31 cellular contexts compared by ENCODE assay signal in the genomic region with DNA sequence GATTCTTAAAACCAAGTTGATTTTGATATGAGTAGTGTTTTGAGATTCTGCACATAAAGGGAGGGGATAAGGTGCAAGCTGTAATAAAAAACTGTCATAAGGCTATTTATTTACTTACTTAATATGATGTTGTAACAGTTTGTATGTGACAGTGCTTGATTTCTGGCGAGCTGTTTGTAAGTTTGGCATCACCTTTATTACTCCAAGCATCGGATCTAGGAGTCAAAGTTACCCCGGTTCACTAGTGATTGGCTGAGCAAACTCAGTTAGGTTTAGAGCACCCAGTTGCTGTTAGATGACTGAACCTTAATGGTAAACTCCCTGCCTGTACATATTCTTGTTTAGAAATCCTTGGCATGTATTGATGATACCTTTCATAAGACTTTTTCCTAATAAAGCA.
"Had no signal": no experiment of that assay in that cellular context is flagged by ENCODE, and none has a peak within 500 bp of the region (broad histone marks: within the 10 kb centered on the region; RNA-seq: fewer than 3 reads in every experiment).

No MANE protein-coding gene starts in this region.

- ATAC-seq: activated CD8-positive, alpha-beta T cell treated with anti-CD3 and anti-CD28 coated beads for 36 hours; activated naive CD4-positive, alpha-beta T cell treated with anti-CD3 and anti-CD28 coated beads, Interleukin-2, amount 50 U/mL, for 72 hours; activated T-cell treated with anti-CD3 and anti-CD28 coated beads, Interleukin-2, amount 50 U/mL, for 4 hours; activated T-helper 17 cell treated with anti-CD3 and anti-CD28 coated beads, Interleukin-2, amount 50 U/mL, for 72 hours; gastroesophageal sphincter; heart right ventricle; T-helper 17 cell had no signal

- H3K36me3 ChIP-seq: colonic mucosa had no signal

- H3K27ac ChIP-seq: ascending aorta, breast epithelium, cardiac muscle cell, colonic mucosa, epithelial cell of prostate, esophagus squamous epithelium, gastroesophageal sphincter, heart right ventricle had no signal

- H3K27ac Mint-ChIP-seq: activated CD8-positive, alpha-beta T cell treated with anti-CD3 and anti-CD28 coated beads for 36 hours; activated naive CD4-positive, alpha-beta T cell treated with anti-CD3 and anti-CD28 coated beads for 36 hours; activated naive CD4-positive, alpha-beta T cell treated with anti-CD3 and anti-CD28 coated beads, Interleukin-2, amount 50 U/mL, for 72 hours; activated naive CD8-positive, alpha-beta T cell treated with anti-CD3 and anti-CD28 coated beads, Interleukin-2, amount 10 ng/mL, durations not matched to agents 7 days and 5 days; activated T-helper 17 cell treated with anti-CD3 and anti-CD28 coated beads, Interleukin-2, amount 50 U/mL, for 72 hours; brain; T-helper 17 cell; T-helper 2 cell treated with Interferon-gamma antibody and Interleukin-4, amounts not matched to agents 5 μg/mL and 100 μg/mL, for 36 hours had no signal

- H3K4me1 ChIP-seq: ascending aorta, breast epithelium, colonic mucosa had no signal

- H3K4me3 ChIP-seq: ascending aorta, breast epithelium, cardiac muscle cell, colonic mucosa, esophagus squamous epithelium, gastroesophageal sphincter, heart right ventricle had no signal

- H3K9me3 Mint-ChIP-seq: activated CD8-positive, alpha-beta T cell treated with anti-CD3 and anti-CD28 coated beads for 36 hours; activated naive CD4-positive, alpha-beta T cell treated with anti-CD3 and anti-CD28 coated beads for 36 hours; activated naive CD4-positive, alpha-beta T cell treated with anti-CD3 and anti-CD28 coated beads, Interleukin-2, amount 50 U/mL, for 72 hours; activated naive CD8-positive, alpha-beta T cell treated with anti-CD3 and anti-CD28 coated beads, Interleukin-2, amount 10 ng/mL, durations not matched to agents 7 days and 5 days; activated T-cell treated with anti-CD3 and anti-CD28 coated beads, Interleukin-2, amount 50 U/mL, for 4 hours; activated T-helper 17 cell treated with anti-CD3 and anti-CD28 coated beads, Interleukin-2, amount 50 U/mL, for 72 hours; brain; T-helper 2 cell treated with Interferon-gamma antibody and Interleukin-4, amounts not matched to agents 5 μg/mL and 100 μg/mL, for 36 hours had no signal

- H3K27me3 ChIP-seq: ascending aorta, breast epithelium, cardiac muscle cell, colonic mucosa, esophagus squamous epithelium, gastroesophageal sphincter, heart right ventricle had no signal

- H3K27me3 Mint-ChIP-seq: activated CD8-positive, alpha-beta T cell treated with anti-CD3 and anti-CD28 coated beads for 36 hours; activated naive CD8-positive, alpha-beta T cell treated with anti-CD3 and anti-CD28 coated beads, Interleukin-2, amount 10 ng/mL, durations not matched to agents 7 days and 5 days; activated T-helper 17 cell treated with anti-CD3 and anti-CD28 coated beads, Interleukin-2, amount 50 U/mL, for 72 hours; brain; T-helper 17 cell had no signal

- H3K4me3 Mint-ChIP-seq: activated CD8-positive, alpha-beta T cell treated with anti-CD3 and anti-CD28 coated beads for 36 hours; activated naive CD4-positive, alpha-beta T cell treated with anti-CD3 and anti-CD28 coated beads for 36 hours; activated naive CD8-positive, alpha-beta T cell treated with anti-CD3 and anti-CD28 coated beads, Interleukin-2, amount 10 ng/mL, durations not matched to agents 7 days and 5 days; activated T-cell treated with anti-CD3 and anti-CD28 coated beads, Interleukin-2, amount 50 U/mL, for 4 hours; activated T-helper 17 cell treated with anti-CD3 and anti-CD28 coated beads, Interleukin-2, amount 50 U/mL, for 72 hours; brain; T-helper 17 cell; T-helper 2 cell treated with Interferon-gamma antibody and Interleukin-4, amounts not matched to agents 5 μg/mL and 100 μg/mL, for 36 hours had no signal

- H3K9me3 ChIP-seq: ascending aorta, breast epithelium, colonic mucosa, esophagus squamous epithelium, gastroesophageal sphincter, heart right ventricle had no signal

- DNase-seq: activated CD4-positive, alpha-beta T cell treated with anti-CD3 and anti-CD28 coated beads for 4 hours; activated CD4-positive, alpha-beta T cell treated with anti-CD3 and anti-CD28 coated beads, Interleukin-2, amount 50 U/mL, for 1 hour; activated CD4-positive, alpha-beta T cell treated with anti-CD3 and anti-CD28 coated beads, Interleukin-2, amount 50 U/mL, for 48 hours; activated CD4-positive, CD25-positive, alpha-beta regulatory T cell; activated CD4-positive, CD25-positive, alpha-beta regulatory T cell treated with anti-CD3 and anti-CD28 coated beads, Interleukin-2, amount 50 U/mL, for 72 hours; activated CD8-positive, alpha-beta memory T cell treated with anti-CD3 and anti-CD28 coated beads for 24 hours; activated CD8-positive, alpha-beta T cell treated with anti-CD3 and anti-CD28 coated beads for 36 hours; activated effector memory CD4-positive, alpha-beta T cell treated with Interleukin-2 at 50 U/mL for 16 hours; activated gamma-delta T cell treated with Interleukin-2 at 50 U/mL for 16 hours; activated naive CD4-positive, alpha-beta T cell treated with anti-CD3 and anti-CD28 coated beads for 36 hours; activated naive CD8-positive, alpha-beta T cell treated with anti-CD3 and anti-CD28 coated beads, Interleukin-2, amount 10 ng/mL, durations not matched to agents 7 days and 5 days; activated T-cell treated with anti-CD3 and anti-CD28 coated beads, Interleukin-2, amount 50 U/mL, for 4 hours; central memory CD4-positive, alpha-beta T cell; cerebellar nuclear complex; colonic mucosa; effector CD8-positive, alpha-beta T cell; esophagus squamous epithelium; foreskin melanocyte; heart right ventricle; T-helper 1 cell; T-helper 17 cell; T1000 had no signal
